8 cellular contexts compared by ENCODE assay signal in genomic region chr13:80342541-80343371, GRCh38. TPM values are rescaled to one million over a fixed set of nuclear protein-coding genes. Genes with fewer than 3 reads are reported as not detected.
DNase-seq lines count a peak whose midpoint lies in the region; ATAC-seq and TF ChIP-seq lines count a peak whose summit lies in the region.

No MANE protein-coding gene starts in this region.

- no peak overlapping the region for H2BK15ac ChIP-seq in neuronal stem cell (ENCODE audit: low read length)

- TF ChIP-seq POLR2A in gastroesophageal sphincter (IDR thresholded peaks at IDR 0.05) = peak in 1 of 2 donors; percentile 34

- peak overlapping the region; percentile 85 for H4K91ac ChIP-seq in neuronal stem cell (ENCODE audit: low read depth, low read length, poor library complexity)

- peak overlapping the region; percentile 78 for H3K9ac ChIP-seq in neuronal stem cell (ENCODE audit: low read depth, low read length, poor library complexity)

- TF ChIP-seq CTCF in GM20000 (IDR thresholded peaks at IDR 0.05; ENCODE audit: extremely low read depth, missing control alignments) (peak; percentile 85), RWPE2 (IDR thresholded peaks at IDR 0.05; ENCODE audit: poor library complexity, severe bottlenecking) (peak; percentile 97), gastroesophageal sphincter (IDR thresholded peaks at IDR 0.05) (peak; percentile 89 to 99 (median 94)), thoracic aorta (IDR thresholded peaks at IDR 0.05) (peak; percentile 98)

- H3K4ac ChIP-seq in neuronal stem cell (ENCODE audit: low read length) = no peak overlapping the region

- peak overlapping the region; percentile 95 for H2AFZ ChIP-seq in neuronal stem cell (ENCODE audit: low read length)

- no peak for TF ChIP-seq EP300 in gastroesophageal sphincter (IDR thresholded peaks at IDR 0.05)

- WGBS in gastroesophageal sphincter (ENCODE audit: low coverage in 1 of 2), 2 donors = 5 to 7% methylated on average over 17 to 18 of the region's 57 CpGs
- no CpG with 5 or more reads among the region's 57 CpGs for WGBS in neuronal stem cell (ENCODE audit: extremely low coverage in 2 of 2, insufficient read length in 2 of 2, insufficient replicate concordance in 1 of 2), 2 donors

- H4K8ac ChIP-seq in neuronal stem cell (ENCODE audit: low read depth, low read length) = peak overlapping the region; percentile 58

- no peak overlapping the region for H3K14ac ChIP-seq in neuronal stem cell (ENCODE audit: low read length)

- H3K9me3 ChIP-seq in RWPE2 (ENCODE audit: severe bottlenecking) = no peaks in the 10 kb centered on the region
- no peaks in the 10 kb centered on the region for H3K9me3 ChIP-seq in gastroesophageal sphincter
- peaks cover 0 to 3% of the 10 kb centered on the region in 2 donors for H3K9me3 ChIP-seq in neuronal stem cell (replicated peaks in 1 of 2; ENCODE audit: control insufficient read depth in 2 of 2, insufficient read depth in 1 of 2, low read depth in 1 of 2, low read length in 2 of 2)
- H3K9me3 ChIP-seq in thoracic aorta = no peaks in the 10 kb centered on the region

- DNase-seq in COR-L47 (lab: John Stamatoyannopoulos, UW) = peak; percentile 69
- peak; percentile 83 for DNase-seq in GM20000 (ENCODE audit: low spot score)
- DNase-seq in HT-29 (ENCODE audit: low spot score) = peak; percentile 95
- peak; percentile 65 for DNase-seq in RWPE2 (ENCODE audit: low spot score)
- peak; percentile 64 for DNase-seq in activated naive CD4-positive, alpha-beta T cell treated with Interleukin-2 at 50 U/mL for 16 hours
- DNase-seq in neuronal stem cell (ENCODE audit: low spot score) = peak; percentile 85
- DNase-seq in thoracic aorta (ENCODE audit: low spot score) = no peak

- H3K27ac ChIP-seq in RWPE2 (ENCODE audit: poor library complexity, severe bottlenecking) (peak overlapping the region; percentile 80), gastroesophageal sphincter (peak overlapping the region; percentile 8 to 94 (median 92)), neuronal stem cell (replicated peaks; ENCODE audit: low read length) (peak overlapping the region; percentile 100), thoracic aorta (peak overlapping the region; percentile 82 to 84)

- H3K27me3 ChIP-seq in RWPE2 (ENCODE audit: insufficient read depth, poor library complexity, severe bottlenecking) (no peaks in the 10 kb centered on the region), gastroesophageal sphincter (no peaks in the 10 kb centered on the region), neuronal stem cell (ENCODE audit: control insufficient read depth in 3 of 3, insufficient read depth in 3 of 3, low read depth in 1 of 3, low read length in 3 of 3) (no peaks in the 10 kb centered on the region), thoracic aorta (replicated peaks; ENCODE audit: insufficient read depth) (no peaks in the 10 kb centered on the region)

- H3K36me3 ChIP-seq in RWPE2 (ENCODE audit: low read depth) = no peaks in the 10 kb centered on the region
- H3K36me3 ChIP-seq in gastroesophageal sphincter = no peaks in the 10 kb centered on the region
- H3K36me3 ChIP-seq in neuronal stem cell (replicated peaks in 1 of 2; ENCODE audit: control insufficient read depth in 2 of 2, insufficient read depth in 2 of 2, low read length in 2 of 2) = peaks cover 0 to 20% of the 10 kb centered on the region in 2 donors
- no peaks in the 10 kb centered on the region for H3K36me3 ChIP-seq in thoracic aorta

- H2AK5ac ChIP-seq in neuronal stem cell (ENCODE audit: low read depth, low read length) = no peak overlapping the region

- no peaks in the 10 kb centered on the region for H3K79me1 ChIP-seq in neuronal stem cell (ENCODE audit: low read depth, low read length)

- H2BK12ac ChIP-seq in neuronal stem cell (ENCODE audit: low read length) = no peak overlapping the region

- H3K4me3 ChIP-seq in RWPE2 (ENCODE audit: severe bottlenecking) (peak overlapping the region; percentile 81), gastroesophageal sphincter (peak overlapping the region; percentile 86 to 93), neuronal stem cell (ENCODE audit: low read length in 2 of 2) (peak overlapping the region; percentile 63 to 71), thoracic aorta (peak overlapping the region; percentile 82)

- H3K4me1 ChIP-seq in RWPE2 (ENCODE audit: insufficient read depth, poor library complexity, severe bottlenecking) (no peaks in the 10 kb centered on the region), gastroesophageal sphincter (peaks cover 0 to 29% (median 0%) of the 10 kb centered on the region in 3 donors), neuronal stem cell (ENCODE audit: control insufficient read depth in 2 of 2, insufficient read depth in 1 of 2, low read depth in 1 of 2, low read length in 2 of 2) (peaks cover 9 to 10% of the 10 kb centered on the region in 2 donors), thoracic aorta (ENCODE audit: control insufficient read depth in 1 of 2, low read depth in 2 of 2) (peaks cover 4 to 12% of the 10 kb centered on the region in 2 donors)

- ATAC-seq in RWPE2 (ENCODE audit: low read depth) = peak; percentile 49
- peak; percentile 51 for ATAC-seq in gastroesophageal sphincter
- ATAC-seq in thoracic aorta (ENCODE audit: insufficient number of reproducible peaks, low FRiP score, low read depth) = peak; percentile 21

- H2BK120ac ChIP-seq in neuronal stem cell (ENCODE audit: low read depth, low read length) = no peak overlapping the region

- H2BK5ac ChIP-seq in neuronal stem cell (ENCODE audit: low read length) = peak overlapping the region; percentile 49

- peak overlapping the region; percentile 72 for H3K4me2 ChIP-seq in neuronal stem cell (ENCODE audit: insufficient read depth, low read length, poor library complexity, severe bottlenecking)

- peak overlapping the region; percentile 25 for H3K23ac ChIP-seq in neuronal stem cell (ENCODE audit: low read depth, low read length, poor library complexity)

- peak overlapping the region; percentile 96 for H3K18ac ChIP-seq in neuronal stem cell (ENCODE audit: low read length)

RNA-seq across cellular contexts. Expression of gene SPRY2, which starts 1.8 kb away (rescaled TPM):
- total RNA-seq in HT-29 (2014; rRNA removed; shearing (Covaris generic)) = 12.0 and 15.0 TPM in 2 replicates
- total RNA-seq in gastroesophageal sphincter = 10 to 100 TPM; 32.5 to 49.1 (median 47.9) TPM
- 98.8 TPM for polyA plus RNA-seq in neuronal stem cell (2013, experiment 1 of 2)
- 98.5 TPM for polyA plus RNA-seq in neuronal stem cell (2013, experiment 2 of 2)
- 10 to 100 TPM; 28.2 to 49.2 TPM for total RNA-seq in thoracic aorta
